Comparison of ENCODE assay signal across 12 cellular contexts in the genomic region with DNA sequence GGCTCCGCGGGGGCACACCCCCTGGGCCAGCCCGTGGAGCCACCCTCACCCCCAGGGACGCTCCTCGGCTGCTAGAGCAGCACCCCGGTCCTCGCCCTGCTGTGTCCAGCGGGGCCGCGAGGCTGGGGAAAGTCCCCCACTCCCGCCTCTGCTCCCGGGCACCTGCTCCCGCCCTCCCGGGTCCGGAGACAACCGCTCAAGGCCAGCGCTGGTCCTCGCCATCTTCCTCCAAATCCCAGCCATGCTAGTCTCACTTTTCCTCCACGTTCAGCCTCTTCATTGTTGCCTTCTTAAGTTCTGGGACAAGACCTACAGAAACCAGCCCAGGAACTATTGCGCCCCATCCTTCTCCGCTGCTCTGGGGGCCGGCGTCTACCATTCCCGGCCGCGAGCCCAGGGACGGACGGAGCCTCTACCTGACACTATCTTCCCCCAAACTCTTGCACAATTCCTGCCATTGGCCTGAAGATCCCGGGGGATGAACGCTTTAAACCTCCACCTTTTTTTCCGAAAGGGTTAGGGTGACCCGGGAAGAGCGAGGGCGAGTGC. TPM values are rescaled to one million over a fixed set of nuclear protein-coding genes. Genes with fewer than 3 reads are reported as not detected.
DNase-seq lines count a peak whose midpoint lies in the region; ATAC-seq and TF ChIP-seq lines count a peak whose summit lies in the region.
"Had no signal": no experiment of that assay in that cellular context is flagged by ENCODE, and none has a peak within 500 bp of the region (broad histone marks: within the 10 kb centered on the region; RNA-seq: fewer than 3 reads in every experiment).

No MANE protein-coding gene starts in this region.

- no peak overlapping the region for H3K27ac Mint-ChIP-seq in endodermal cell

- H3K4me1 ChIP-seq in endodermal cell (ENCODE audit: control insufficient read depth, insufficient read depth, low read length) (peaks cover 9% of the 10 kb centered on the region), testis (peaks cover 3% of the 10 kb centered on the region)

- 76 to 89% methylated on average over 21 to 34 of the region's 34 CpGs for WGBS in endodermal cell (ENCODE audit: insufficient coverage in 1 of 2, insufficient read length in 1 of 2), 2 experiments
- WGBS in testis, 2 donors, result 1 to 2% methylated on average over 21 to 33 of the region's 34 CpGs

- intact Hi-C loops in posterior vena cava (cut with DNase I), result no loop called here
- intact Hi-C loops in testis (cut with DNase I; ENCODE audit: low total_unique reads), result no loop called here

- DNase-seq in endodermal cell (peak; percentile 53), posterior vena cava (ENCODE audit: low spot score) (peak; percentile 58), testis (no peak), LoVo (ENCODE audit: low spot score) (no peak), AG20443 (ENCODE audit: low spot score) (no peak)
- DNase-seq in effector CD8-positive, alpha-beta T cell (lab: John Stamatoyannopoulos, UW), result no peak
- DNase-seq: EL, left lung, NCI-H1436 treated with DMSO at 0.1 percent for 48 hours had no signal

- H3K27ac ChIP-seq in endodermal cell (ENCODE audit: low read depth, low read length) (no peak overlapping the region), testis (no peak overlapping the region)
- H3K27ac ChIP-seq: left lung, RWPE1 had no signal

- no peak for TF ChIP-seq POLR2A in testis (IDR thresholded peaks at IDR 0.05)

- peak; percentile 14 for ATAC-seq in HG02571 (IDR thresholded peaks at IDR 0.05; ENCODE audit: unreplicated experiment)
- ATAC-seq: left lung had no signal

- H3K9me3 Mint-ChIP-seq in endodermal cell, result no peaks in the 10 kb centered on the region

- peaks cover 58% of the 10 kb centered on the region for H3K27me3 Mint-ChIP-seq in endodermal cell (ENCODE audit: insufficient read depth)

- H3K9me3 ChIP-seq in endodermal cell (ENCODE audit: control insufficient read depth, low read length), result no peaks in the 10 kb centered on the region
- no peaks in the 10 kb centered on the region for H3K9me3 ChIP-seq in testis
- H3K9me3 ChIP-seq: left lung had no signal

- peak overlapping the region; percentile 7; the same call in 1 of the 2 replicates for H3K4me3 ChIP-seq in GM08714 (ENCODE audit: low read length)
- H3K4me3 ChIP-seq in endodermal cell (ENCODE audit: low read length), result no peak overlapping the region
- peak overlapping the region in 1 of 2 donors; percentile 1 for H3K4me3 ChIP-seq in testis
- H3K4me3 ChIP-seq: left lung had no signal

- peaks cover 27% of the 10 kb centered on the region for H3K4me1 Mint-ChIP-seq in endodermal cell

- H3K36me3 ChIP-seq in endodermal cell (ENCODE audit: control insufficient read depth, insufficient read depth, low read length) (no peaks in the 10 kb centered on the region), testis (ENCODE audit: low read depth, missing control alignments) (no peaks in the 10 kb centered on the region)
- H3K36me3 ChIP-seq: left lung had no signal

- H3K36me3 Mint-ChIP-seq in endodermal cell (ENCODE audit: low read depth), result no peaks in the 10 kb centered on the region

- TF ChIP-seq CTCF in endodermal cell (conservative IDR thresholded peaks at IDR 0.05) (no peak), testis (IDR thresholded peaks at IDR 0.05) (no peak)

- peaks cover 11% of the 10 kb centered on the region for H3K27me3 ChIP-seq in endodermal cell (ENCODE audit: control insufficient read depth, insufficient read depth, low read length, poor library complexity, severe bottlenecking)
- H3K27me3 ChIP-seq in testis, result no peaks in the 10 kb centered on the region

- peak overlapping the region; percentile 45 for H3K4me3 Mint-ChIP-seq in endodermal cell

- H3K9ac ChIP-seq in endodermal cell (ENCODE audit: extremely low read depth, low read length, poor library complexity, severe bottlenecking), result no peak overlapping the region

RNA-seq across cellular contexts. Expression of gene KCP, which starts 4.8 kb away (rescaled TPM):
- total RNA-seq in endodermal cell, result 10 to 100 TPM; 21.1 to 33.3 TPM
- polyA plus RNA-seq in endodermal cell (2013, experiment 1 of 2), result 8.3 TPM
- 6.5 TPM for polyA plus RNA-seq in endodermal cell (2013, experiment 2 of 2)
- total RNA-seq in posterior vena cava, result 1 to 10 TPM in 1 of 2 donors, under 1 TPM in 1; 0.95 to 1.3 TPM
- 1 to 10 TPM in 1 of 2 donors, under 1 TPM in 1; 0.68 to 1.2 TPM for total RNA-seq in testis
- polyA plus RNA-seq in testis (ENCODE audit: insufficient read depth, low read depth, low replicate concordance), result 1.4 TPM

RNA-seq across cellular contexts. Expression of gene IRF5, which starts 22.4 kb away (rescaled TPM):
- total RNA-seq in endodermal cell, result under 1 TPM; 0.31 to 0.53 TPM
- polyA plus RNA-seq in endodermal cell (2013, experiment 1 of 2), result 0.14 TPM
- 0.17 TPM for polyA plus RNA-seq in endodermal cell (2013, experiment 2 of 2)
- total RNA-seq in posterior vena cava, result 10 to 100 TPM in 1 of 2 donors, 1 to 10 TPM in 1; 5.8 to 10.3 TPM
- 1 to 10 TPM; 2.9 to 5.6 TPM for total RNA-seq in testis
- polyA plus RNA-seq in testis (ENCODE audit: insufficient read depth, low read depth, low replicate concordance), result 4.6 TPM

RNA-seq across cellular contexts. Expression of gene ATP6V1F, which starts 52.7 kb away (rescaled TPM):
- total RNA-seq in endodermal cell, result 100 to 1,000 TPM; 122 to 157 TPM
- polyA plus RNA-seq in endodermal cell (2013, experiment 1 of 2), result 128 TPM
- polyA plus RNA-seq in endodermal cell (2013, experiment 2 of 2), result 128 TPM
- total RNA-seq in posterior vena cava, result 100 to 1,000 TPM; 106 to 115 TPM
- total RNA-seq in testis, result 100 to 1,000 TPM; 133 to 166 TPM
- 414 TPM for polyA plus RNA-seq in testis (ENCODE audit: insufficient read depth, low read depth, low replicate concordance)

Comparison
In these comparisons a context has a peak if more than half of its experiments do, and no peak if none do; other contexts are left out.
1. DNase-seq: peak in endodermal cell (single experiment) and posterior vena cava (single experiment); none in testis (single experiment), LoVo (single experiment), effector CD8-positive, alpha-beta T cell (single experiment) and AG20443 (single experiment).
2. RNA of gene KCP, which starts 4.8 kb away (total RNA-seq): 21.1 to 33.3 TPM in endodermal cell; 0.95 to 1.3 TPM in posterior vena cava and 0.68 to 1.2 TPM in testis; every median in the first group is over 4 times any median in the second.